In genomic region chr1:40394456-40395172, GRCh38 we compare ENCODE assay signal across 9 cellular contexts. TPM values are rescaled to one million over a fixed set of nuclear protein-coding genes. Genes with fewer than 3 reads are reported as not detected.
A peak's percentile ranks its signal among the peaks of the same experiment; 100 is the strongest.
DNase-seq lines count a peak whose midpoint lies in the region; ATAC-seq lines count a peak whose summit lies in the region.
"Had no signal": no experiment of that assay in that cellular context is flagged by ENCODE, and none has a peak within 500 bp of the region (broad histone marks: within the 10 kb centered on the region; RNA-seq: fewer than 3 reads in every experiment).

No MANE protein-coding gene starts in this region.

- H3K27me3 ChIP-seq in layer of hippocampus (ENCODE audit: control insufficient read depth, insufficient read depth, low read length): no peaks in the 10 kb centered on the region

- H3K9me3 Mint-ChIP-seq in activated naive CD4-positive, alpha-beta T cell treated with anti-CD3 and anti-CD28 coated beads for 36 hours: no peaks in the 10 kb centered on the region

- CTCF ChIA-PET in activated naive CD4-positive, alpha-beta T cell treated with anti-CD3 and anti-CD28 coated beads for 36 hours (lab: Charles Lee): interaction anchor here (1.2 to 2.2 kb wide), 2 partner anchors 10 to 56 kb away, joined by 5 to 7 read pairs; no protein-coding TSS in a partner anchor

- peak overlapping the region; percentile 49 for H3K27ac ChIP-seq in layer of hippocampus (ENCODE audit: low read depth, low read length)
- H3K27ac ChIP-seq: KMS-11 had no signal

- H3K27ac Mint-ChIP-seq in activated naive CD4-positive, alpha-beta T cell treated with anti-CD3 and anti-CD28 coated beads for 36 hours: peak overlapping the region; percentile 95

- peaks cover 90% of the 10 kb centered on the region for H3K4me1 Mint-ChIP-seq in activated naive CD4-positive, alpha-beta T cell treated with anti-CD3 and anti-CD28 coated beads for 36 hours (ENCODE audit: low read depth)

- ATAC-seq in GM21447 (IDR thresholded peaks at IDR 0.05; ENCODE audit: unreplicated experiment): no peak

- peak in 5 of 6 experiments; percentile 15 to 76 (median 57) for DNase-seq in stimulated activated naive CD4-positive, alpha-beta T cell (lab: John Stamatoyannopoulos, UW)
- DNase-seq in stimulated activated naive CD4-positive, alpha-beta T cell treated with Interleukin-2 at 50 U/mL for 16 hours (lab: John Stamatoyannopoulos, UW): no peak
- peak; percentile 79 for DNase-seq in activated naive CD4-positive, alpha-beta T cell treated with anti-CD3 and anti-CD28 coated beads for 36 hours
- DNase-seq in H4 (ENCODE audit: low spot score) (no peak), NCI-H2227 (lab: John Stamatoyannopoulos, UW; ENCODE audit: unreplicated experiment) (no peak), D341Med (ENCODE audit: low spot score) (no peak)

- peak overlapping the region; percentile 48 for H3K4me3 Mint-ChIP-seq in activated naive CD4-positive, alpha-beta T cell treated with anti-CD3 and anti-CD28 coated beads for 36 hours

- intact Hi-C loops in activated naive CD4-positive, alpha-beta T cell treated with anti-CD3 and anti-CD28 coated beads for 36 hours (cut with micrococcal nuclease): loop anchor here (1.0 to 2.0 kb wide), 6 partner anchors 9 to 232 kb away; partner anchors contain the start of gene ZFP69B

- H3K27me3 Mint-ChIP-seq in activated naive CD4-positive, alpha-beta T cell treated with anti-CD3 and anti-CD28 coated beads for 36 hours (ENCODE audit: low read depth): no peaks in the 10 kb centered on the region

- peaks cover 69% of the 10 kb centered on the region for H3K36me3 Mint-ChIP-seq in activated naive CD4-positive, alpha-beta T cell treated with anti-CD3 and anti-CD28 coated beads for 36 hours (ENCODE audit: low read depth)

RNA-seq across cellular contexts. Expression of gene SMAP2, which starts 21.1 kb away (rescaled TPM):
- total RNA-seq in activated naive CD4-positive, alpha-beta T cell treated with anti-CD3 and anti-CD28 coated beads for 36 hours: 100 to 1,000 TPM; 390 to 391 TPM
- total RNA-seq in H4 (2014; rRNA removed; shearing (Covaris generic)): 23.1 and 24.1 TPM in 2 replicates

RNA-seq across cellular contexts. Expression of gene ZFP69B, which starts 55.7 kb away (rescaled TPM):
- total RNA-seq in activated naive CD4-positive, alpha-beta T cell treated with anti-CD3 and anti-CD28 coated beads for 36 hours: 10 to 100 TPM; 11.2 to 11.3 TPM
- 3.5 and 5.2 TPM in 2 replicates for total RNA-seq in H4 (2014; rRNA removed; shearing (Covaris generic))

Comparison
In these comparisons a context has a peak if more than half of its experiments do, and no peak if none do; other contexts are left out.
1. DNase-seq: peak in stimulated activated naive CD4-positive, alpha-beta T cell (5 of 6) and activated naive CD4-positive, alpha-beta T cell treated with anti-CD3 and anti-CD28 coated beads for 36 hours (single experiment); none in stimulated activated naive CD4-positive, alpha-beta T cell treated with Interleukin-2 at 50 U/mL for 16 hours (single experiment), H4 (single experiment), NCI-H2227 (single experiment) and D341Med (single experiment).
2. RNA of gene SMAP2, which starts 21.1 kb away (total RNA-seq): 390 to 391 TPM in activated naive CD4-positive, alpha-beta T cell treated with anti-CD3 and anti-CD28 coated beads for 36 hours; 23.1 to 24.1 TPM in H4; every median in the first group is over 10 times any median in the second.